Comparison of ENCODE assay signal across 28 cellular contexts in genomic region chr2:233263045-233263570, GRCh38. TPM values are rescaled to one million over a fixed set of nuclear protein-coding genes. Genes with fewer than 3 reads are reported as not detected.
DNase-seq lines count a peak whose midpoint lies in the region; ATAC-seq and TF ChIP-seq lines count a peak whose summit lies in the region.
"Had no signal": no experiment of that assay in that cellular context is flagged by ENCODE, and none has a peak within 500 bp of the region (broad histone marks: within the 10 kb centered on the region; RNA-seq: fewer than 3 reads in every experiment).

No MANE protein-coding gene starts in this region.

- CTCF ChIA-PET in activated CD4-positive, alpha-beta memory T cell treated with anti-CD3 and anti-CD28 coated beads, Interleukin-2, amount 10 ng/mL, durations not matched to agents 7 days and 5 days (lab: Charles Lee), result interaction anchor here (0.5 to 1.3 kb wide), 2 partner anchors 9 to 34 kb away, joined by 4 to 5 read pairs; no protein-coding TSS in a partner anchor

- H3K4me1 ChIP-seq in upper lobe of right lung, result no peaks in the 10 kb centered on the region
- H3K4me1 ChIP-seq: foreskin keratinocyte had no signal

- H3K9me3 ChIP-seq in upper lobe of right lung, result no peaks in the 10 kb centered on the region
- H3K9me3 ChIP-seq: SK-N-SH had no signal

- peaks cover 62% of the 10 kb centered on the region for H3K4me1 Mint-ChIP-seq in stimulated activated naive CD8-positive, alpha-beta T cell treated with anti-CD3 and anti-CD28 coated beads, Interleukin-15, Interleukin-2, amounts not matched to agents 100 ng/mL and 50 ng/mL, for 24 hours (ENCODE audit: low read depth)
- H3K4me1 Mint-ChIP-seq in stimulated activated naive CD8-positive, alpha-beta T cell treated with anti-CD3 and anti-CD28 coated beads, Interleukin-15, amount 100 ng/mL, for 72 hours, result peaks cover 69% of the 10 kb centered on the region
- peaks cover 76% of the 10 kb centered on the region for H3K4me1 Mint-ChIP-seq in activated CD4-positive, alpha-beta memory T cell treated with anti-CD3 and anti-CD28 coated beads, Interleukin-2, amount 10 ng/mL, durations not matched to agents 7 days and 5 days
- peaks cover 23% of the 10 kb centered on the region for H3K4me1 Mint-ChIP-seq in endothelial cell (ENCODE audit: unreplicated experiment)
- H3K4me1 Mint-ChIP-seq: brain had no signal

- H3K4me3 Mint-ChIP-seq in stimulated activated naive CD8-positive, alpha-beta T cell treated with anti-CD3 and anti-CD28 coated beads, Interleukin-15, Interleukin-2, amounts not matched to agents 100 ng/mL and 50 ng/mL, for 24 hours, result no peak overlapping the region
- H3K4me3 Mint-ChIP-seq in stimulated activated naive CD8-positive, alpha-beta T cell treated with anti-CD3 and anti-CD28 coated beads, Interleukin-15, amount 100 ng/mL, for 72 hours, result no peak overlapping the region
- no peak overlapping the region for H3K4me3 Mint-ChIP-seq in activated CD4-positive, alpha-beta memory T cell treated with anti-CD3 and anti-CD28 coated beads, Interleukin-2, amount 10 ng/mL, durations not matched to agents 7 days and 5 days
- H3K4me3 Mint-ChIP-seq in endothelial cell (ENCODE audit: unreplicated experiment), result peak overlapping the region; percentile 53
- H3K4me3 Mint-ChIP-seq: activated B cell treated with CpG ODN at 0.5 μM for 24 hours; activated T-helper 1 cell treated with anti-CD3 and anti-CD28 coated beads, Interleukin-12 subunit alpha, Interleukin-12 subunit beta, Interleukin-2, Interleukin-4 antibody, amounts not matched to agents 30 ng/mL and 10 ng/mL and 1 ng/mL, durations not matched to agents 14 hours and 24 hours and 36 hours; brain had no signal

- no peak overlapping the region for H3K27ac ChIP-seq in upper lobe of right lung
- H3K27ac ChIP-seq: C4-2B, foreskin keratinocyte, RWPE1 had no signal

- H3K27me3 Mint-ChIP-seq in stimulated activated naive CD8-positive, alpha-beta T cell treated with anti-CD3 and anti-CD28 coated beads, Interleukin-15, Interleukin-2, amounts not matched to agents 100 ng/mL and 50 ng/mL, for 24 hours, result no peaks in the 10 kb centered on the region
- H3K27me3 Mint-ChIP-seq in stimulated activated naive CD8-positive, alpha-beta T cell treated with anti-CD3 and anti-CD28 coated beads, Interleukin-15, amount 100 ng/mL, for 72 hours, result no peaks in the 10 kb centered on the region
- no peaks in the 10 kb centered on the region for H3K27me3 Mint-ChIP-seq in activated CD4-positive, alpha-beta memory T cell treated with anti-CD3 and anti-CD28 coated beads, Interleukin-2, amount 10 ng/mL, durations not matched to agents 7 days and 5 days
- H3K27me3 Mint-ChIP-seq in endothelial cell (ENCODE audit: unreplicated experiment), result no peaks in the 10 kb centered on the region
- H3K27me3 Mint-ChIP-seq: activated B cell treated with CpG ODN at 0.5 μM for 24 hours, brain had no signal

- H3K4me3 ChIP-seq in upper lobe of right lung, result no peak overlapping the region
- H3K4me3 ChIP-seq: smooth muscle cell had no signal

- ATAC-seq in stimulated activated naive CD8-positive, alpha-beta T cell treated with anti-CD3 and anti-CD28 coated beads, Interleukin-15, amount 100 ng/mL, for 72 hours, result no peak
- ATAC-seq in GM19467 (IDR thresholded peaks at IDR 0.05; ENCODE audit: unreplicated experiment), result no peak
- ATAC-seq in HG02798 (IDR thresholded peaks at IDR 0.05; ENCODE audit: poor library complexity, unreplicated experiment), result no peak
- no peak for ATAC-seq in upper lobe of right lung
- ATAC-seq: foreskin keratinocyte, left colon had no signal

- no peaks in the 10 kb centered on the region for H3K27me3 ChIP-seq in upper lobe of right lung
- H3K27me3 ChIP-seq: foreskin keratinocyte had no signal

- peaks cover 100% of the 10 kb centered on the region for H3K36me3 ChIP-seq in upper lobe of right lung

- DNase-seq in stimulated activated naive CD8-positive, alpha-beta T cell treated with anti-CD3 and anti-CD28 coated beads, Interleukin-15, amount 100 ng/mL, for 72 hours, result no peak
- no peak for DNase-seq in activated CD4-positive, alpha-beta memory T cell treated with anti-CD3 and anti-CD28 coated beads, Interleukin-2, amount 10 ng/mL, durations not matched to agents 7 days and 5 days
- DNase-seq in endothelial cell (ENCODE audit: low spot score), result no peak
- no peak for DNase-seq in upper lobe of right lung
- DNase-seq: activated B cell treated with CpG ODN at 0.5 μM for 24 hours; activated CD8-positive, alpha-beta memory T cell treated with anti-CD3 and anti-CD28 coated beads for 24 hours; effector CD4-positive, alpha-beta T cell; foreskin keratinocyte; IMR-90; left colon; mesenchymal stem cell; NCI-H1417; NCI-H2081 treated with DMSO at 0.1 percent for 48 hours; NCI-H774; SK-N-SH; stimulated activated CD4-positive, alpha-beta T cell treated with anti-CD3 and anti-CD28 coated beads, Interleukin-2, amount 100 ng/mL, for 24 hours; T1000 had no signal

- no peak for TF ChIP-seq CTCF in endothelial cell (IDR thresholded peaks at IDR 0.05; ENCODE audit: unreplicated experiment)
- no peak for TF ChIP-seq CTCF in upper lobe of right lung (IDR thresholded peaks at IDR 0.05)

- H3K27ac Mint-ChIP-seq in stimulated activated naive CD8-positive, alpha-beta T cell treated with anti-CD3 and anti-CD28 coated beads, Interleukin-15, Interleukin-2, amounts not matched to agents 100 ng/mL and 50 ng/mL, for 24 hours, result peak overlapping the region; percentile 69
- H3K27ac Mint-ChIP-seq in stimulated activated naive CD8-positive, alpha-beta T cell treated with anti-CD3 and anti-CD28 coated beads, Interleukin-15, amount 100 ng/mL, for 72 hours, result no peak overlapping the region
- peak overlapping the region; percentile 68 for H3K27ac Mint-ChIP-seq in activated CD4-positive, alpha-beta memory T cell treated with anti-CD3 and anti-CD28 coated beads, Interleukin-2, amount 10 ng/mL, durations not matched to agents 7 days and 5 days
- H3K27ac Mint-ChIP-seq in endothelial cell (ENCODE audit: unreplicated experiment), result no peak overlapping the region

- H3K36me3 Mint-ChIP-seq in stimulated activated naive CD8-positive, alpha-beta T cell treated with anti-CD3 and anti-CD28 coated beads, Interleukin-15, Interleukin-2, amounts not matched to agents 100 ng/mL and 50 ng/mL, for 24 hours (ENCODE audit: low read depth), result peaks cover 95% of the 10 kb centered on the region
- peaks cover 91% of the 10 kb centered on the region for H3K36me3 Mint-ChIP-seq in activated CD4-positive, alpha-beta memory T cell treated with anti-CD3 and anti-CD28 coated beads, Interleukin-2, amount 10 ng/mL, durations not matched to agents 7 days and 5 days (ENCODE audit: low read depth)
- peaks cover 55% of the 10 kb centered on the region for H3K36me3 Mint-ChIP-seq in endothelial cell (ENCODE audit: low read depth, unreplicated experiment)

- intact Hi-C loops in upper lobe of right lung (cut with DNase I), result no loop called here

- POLR2A ChIA-PET in activated CD4-positive, alpha-beta memory T cell treated with anti-CD3 and anti-CD28 coated beads, Interleukin-2, amount 10 ng/mL, durations not matched to agents 7 days and 5 days (lab: Charles Lee), result interaction anchor here (0.8 to 1.8 kb wide), 7 partner anchors 9 to 202 kb away, joined by 3 to 7 read pairs (median 3); partner anchors contain the start of gene DGKD

- H3K9me3 Mint-ChIP-seq in stimulated activated naive CD8-positive, alpha-beta T cell treated with anti-CD3 and anti-CD28 coated beads, Interleukin-15, Interleukin-2, amounts not matched to agents 100 ng/mL and 50 ng/mL, for 24 hours, result no peaks in the 10 kb centered on the region
- no peaks in the 10 kb centered on the region for H3K9me3 Mint-ChIP-seq in stimulated activated naive CD8-positive, alpha-beta T cell treated with anti-CD3 and anti-CD28 coated beads, Interleukin-15, amount 100 ng/mL, for 72 hours
- no peaks in the 10 kb centered on the region for H3K9me3 Mint-ChIP-seq in activated CD4-positive, alpha-beta memory T cell treated with anti-CD3 and anti-CD28 coated beads, Interleukin-2, amount 10 ng/mL, durations not matched to agents 7 days and 5 days
- no peaks in the 10 kb centered on the region for H3K9me3 Mint-ChIP-seq in endothelial cell (ENCODE audit: unreplicated experiment)
- H3K9me3 Mint-ChIP-seq: activated B cell treated with CpG ODN at 0.5 μM for 24 hours; activated T-helper 1 cell treated with anti-CD3 and anti-CD28 coated beads, Interleukin-12 subunit alpha, Interleukin-12 subunit beta, Interleukin-2, Interleukin-4 antibody, amounts not matched to agents 30 ng/mL and 10 ng/mL and 1 ng/mL, durations not matched to agents 14 hours and 24 hours and 36 hours; brain had no signal

RNA-seq across cellular contexts. Expression of gene ATG16L1, which starts 11.6 kb away (rescaled TPM):
- total RNA-seq in activated CD4-positive, alpha-beta memory T cell treated with anti-CD3 and anti-CD28 coated beads, Interleukin-2, amount 10 ng/mL, durations not matched to agents 7 days and 5 days, result 10 to 100 TPM; 55.9 to 58.9 TPM
- total RNA-seq in endothelial cell (ENCODE audit: unreplicated experiment) (39.5 TPM), upper lobe of right lung (26.6 TPM)

RNA-seq across cellular contexts. Expression of gene SAG, which starts 44.5 kb away (rescaled TPM):
- under 1 TPM in 1 of 2 experiments, not detected in 1; 0.10 TPM for total RNA-seq in activated CD4-positive, alpha-beta memory T cell treated with anti-CD3 and anti-CD28 coated beads, Interleukin-2, amount 10 ng/mL, durations not matched to agents 7 days and 5 days
- total RNA-seq in endothelial cell (ENCODE audit: unreplicated experiment) (not detected), upper lobe of right lung (not detected)
- total RNA-seq: foreskin keratinocyte, IMR-90, left colon, myocyte, osteoblast, smooth muscle cell, temporal lobe had no signal

Comparison
In these comparisons a context has a peak if more than half of its experiments do, and no peak if none do; other contexts are left out.
1. H3K27ac Mint-ChIP-seq: peak in stimulated activated naive CD8-positive, alpha-beta T cell treated with anti-CD3 and anti-CD28 coated beads, Interleukin-15, Interleukin-2, amounts not matched to agents 100 ng/mL and 50 ng/mL, for 24 hours (single experiment) and activated CD4-positive, alpha-beta memory T cell treated with anti-CD3 and anti-CD28 coated beads, Interleukin-2, amount 10 ng/mL, durations not matched to agents 7 days and 5 days (single experiment); none in stimulated activated naive CD8-positive, alpha-beta T cell treated with anti-CD3 and anti-CD28 coated beads, Interleukin-15, amount 100 ng/mL, for 72 hours (0 of 2) and endothelial cell (single experiment).